20 cellular contexts compared by ENCODE assay signal in genomic region chr17:48176456-48176855, GRCh38.
DNase-seq lines count a peak whose midpoint lies in the region; FAIRE-seq lines count a peak whose summit lies in the region.
"Had no signal": no experiment of that assay in that cellular context is flagged by ENCODE, and none has a peak within 500 bp of the region (broad histone marks: within the 10 kb centered on the region; RNA-seq: fewer than 3 reads in every experiment).

No MANE protein-coding gene starts in this region.

- H3K9me3 Mint-ChIP-seq in T-helper 1 cell treated with Interleukin-12 subunit alpha and Interleukin-12 subunit beta and Interleukin-4 antibody, amounts not matched to agents 30 μg/mL and 1 μg/mL, for 36 hours = no peaks in the 10 kb centered on the region
- H3K9me3 Mint-ChIP-seq: CD8-positive, alpha-beta T cell; IgD-negative memory B cell had no signal

- H3K27ac Mint-ChIP-seq in T-helper 1 cell treated with Interleukin-12 subunit alpha and Interleukin-12 subunit beta and Interleukin-4 antibody, amounts not matched to agents 30 μg/mL and 1 μg/mL, for 36 hours = peak overlapping the region; percentile 11
- H3K27ac Mint-ChIP-seq: IgD-negative memory B cell had no signal

- no peak for FAIRE-seq in frontal cortex (lab: Jason Lieb, UNC)
- FAIRE-seq: GM19239, H54 had no signal

- peak overlapping the region; percentile 22; the same call in 1 of the 2 replicates for H3K4me3 ChIP-seq in SK-N-MC
- H3K4me3 ChIP-seq: BLaER1, Peyer's patch had no signal

- peaks cover 50% of the 10 kb centered on the region for H3K36me3 Mint-ChIP-seq in T-helper 1 cell treated with Interleukin-12 subunit alpha and Interleukin-12 subunit beta and Interleukin-4 antibody, amounts not matched to agents 30 μg/mL and 1 μg/mL, for 36 hours (ENCODE audit: low read depth)

- H3K9ac ChIP-seq in SK-N-MC (ENCODE audit: insufficient read length) = peak overlapping the region; percentile 58
- H3K9ac ChIP-seq: BLaER1 had no signal

- peak overlapping the region; percentile 84 for H3K27ac ChIP-seq in SK-N-MC
- H3K27ac ChIP-seq: 22Rv1, BLaER1, Peyer's patch had no signal

- H3K27me3 Mint-ChIP-seq in T-helper 1 cell treated with Interleukin-12 subunit alpha and Interleukin-12 subunit beta and Interleukin-4 antibody, amounts not matched to agents 30 μg/mL and 1 μg/mL, for 36 hours (ENCODE audit: low read depth) = no peaks in the 10 kb centered on the region

- no peaks in the 10 kb centered on the region for H3K36me3 ChIP-seq in SK-N-MC (ENCODE audit: insufficient read depth, low read length)
- H3K36me3 ChIP-seq: BLaER1, Peyer's patch had no signal

- no peaks in the 10 kb centered on the region for H3K9me3 ChIP-seq in SK-N-MC (ENCODE audit: low read depth, low read length)
- H3K9me3 ChIP-seq: BLaER1, Peyer's patch had no signal

- peaks cover 21% of the 10 kb centered on the region for H3K4me1 Mint-ChIP-seq in T-helper 1 cell treated with Interleukin-12 subunit alpha and Interleukin-12 subunit beta and Interleukin-4 antibody, amounts not matched to agents 30 μg/mL and 1 μg/mL, for 36 hours (ENCODE audit: low read depth)
- H3K4me1 Mint-ChIP-seq: IgD-negative memory B cell had no signal

- H3K4me3 Mint-ChIP-seq in T-helper 1 cell treated with Interleukin-12 subunit alpha and Interleukin-12 subunit beta and Interleukin-4 antibody, amounts not matched to agents 30 μg/mL and 1 μg/mL, for 36 hours = no peak overlapping the region
- H3K4me3 Mint-ChIP-seq: CD8-positive, alpha-beta T cell; IgD-negative memory B cell had no signal

- DNase-seq in T-helper 1 cell (no peak), SK-N-MC (ENCODE audit: low read depth, low spot score) (no peak), myocyte (ENCODE audit: low read depth) (peak; percentile 67), T-helper 9 cell (no peak), frontal cortex (ENCODE audit: low spot score in 2 of 2) (no peak)
- no peak for DNase-seq in activated CD4-positive, alpha-beta T cell treated with anti-CD3 and anti-CD28 coated beads for 48 hours
- no peak for DNase-seq in activated CD4-positive, CD25-positive, alpha-beta regulatory T cell (lab: John Stamatoyannopoulos, UW)
- DNase-seq: CD8-positive, alpha-beta T cell; DMS79; NCI-H1436; NCI-H2029 treated with DMSO at 0.1 percent for 48 hours; NCI-H82; Peyer's patch; Right ventricle myocardium superior had no signal
